Comparison of ENCODE assay signal across 8 cellular contexts in genomic region chr9:129568560-129569505, GRCh38. TPM values are rescaled to one million over a fixed set of nuclear protein-coding genes. Genes with fewer than 3 reads are reported as not detected.
A peak's percentile ranks its signal among the peaks of the same experiment; 100 is the strongest.
DNase-seq lines count a peak whose midpoint lies in the region; ATAC-seq and TF ChIP-seq lines count a peak whose summit lies in the region.

No MANE protein-coding gene starts in this region.

- H3K9me3 ChIP-seq in SJCRH30 (replicated peaks) (no peaks in the 10 kb centered on the region), tibial artery (no peaks in the 10 kb centered on the region)

- H3K27ac ChIP-seq in SJCRH30 (no peak overlapping the region), coronary artery (peak overlapping the region; percentile 90 to 91), tibial artery (peak overlapping the region; percentile 91 to 92)

- TF ChIP-seq CTCF in coronary artery (IDR thresholded peaks at IDR 0.05) (no peak), tibial artery (IDR thresholded peaks at IDR 0.05) (no peak)

- peak; percentile 47 for DNase-seq in ELR (ENCODE audit: low read depth)
- DNase-seq in SJCRH30: peak; percentile 58 to 61
- DNase-seq in coronary artery (ENCODE audit: low spot score): peak; percentile 79
- peak; percentile 55 for DNase-seq in medulla oblongata (ENCODE audit: extremely low spot score)
- DNase-seq in tibial artery: peak; percentile 35 to 80
- no peak for DNase-seq in NCI-H446 treated with DMSO at 0.1 percent for 48 hours (lab: John Stamatoyannopoulos, UW)

- H3K4me1 ChIP-seq in SJCRH30 (no peaks in the 10 kb centered on the region; the same call in 1 of the 2 replicates), tibial artery (peaks cover 0 to 45% (median 35%) of the 10 kb centered on the region in 4 donors)

- H3K27me3 ChIP-seq in SJCRH30 (peaks cover 9% of the 10 kb centered on the region), tibial artery (no peaks in the 10 kb centered on the region)

- no peaks in the 10 kb centered on the region for H3K36me3 ChIP-seq in SJCRH30
- H3K36me3 ChIP-seq in tibial artery: no peaks in the 10 kb centered on the region

- ATAC-seq in GM18517 (IDR thresholded peaks at IDR 0.05; ENCODE audit: unreplicated experiment): no peak
- ATAC-seq in HG02938 (IDR thresholded peaks at IDR 0.05; ENCODE audit: unreplicated experiment): no peak

- H3K4me3 ChIP-seq in SJCRH30 (peak overlapping the region; percentile 50), coronary artery (peak overlapping the region; percentile 74), tibial artery (peak overlapping the region; percentile 55 to 65)

- intact Hi-C loops in tibial artery (cut with DNase I; ENCODE audit: low total_unique reads): no loop called here

RNA-seq across cellular contexts. Expression of gene C9orf50, which starts 52.1 kb away (rescaled TPM):
- not detected in 2 replicates for total RNA-seq in SJCRH30 (2014; rRNA removed; shearing (Covaris generic))

RNA-seq across cellular contexts. Expression of gene NTMT1, which starts 57.1 kb away (rescaled TPM):
- 47.8 and 48.5 TPM in 2 replicates for total RNA-seq in SJCRH30 (2014; rRNA removed; shearing (Covaris generic))
